Comparison of ENCODE assay signal across 24 cellular contexts in the genomic region with DNA sequence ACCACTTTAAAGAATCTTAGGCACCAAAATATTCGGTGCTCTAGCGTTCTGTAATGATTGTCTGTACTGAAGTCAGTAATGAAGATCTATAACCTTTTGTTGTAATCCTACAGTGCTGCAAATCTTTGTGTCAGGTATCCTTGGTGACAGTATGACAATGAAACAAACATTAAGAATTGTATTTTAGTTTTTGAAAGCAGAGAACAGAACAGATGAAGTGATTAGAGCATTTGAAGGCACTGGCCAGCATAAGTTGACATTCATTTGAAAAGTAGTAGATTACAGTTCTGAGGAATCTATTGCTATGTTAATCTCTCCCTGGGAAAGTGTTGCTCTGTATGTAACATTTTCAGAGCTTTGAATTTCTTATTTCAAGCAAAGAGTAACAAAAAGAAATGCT.
"Had no signal": no experiment of that assay in that cellular context is flagged by ENCODE, and none has a peak within 500 bp of the region (broad histone marks: within the 10 kb centered on the region; RNA-seq: fewer than 3 reads in every experiment).

No MANE protein-coding gene starts in this region.

- H3K4me1 Mint-ChIP-seq: mesothelial cell of epicardium had no signal

- DNase-seq: colonic mucosa; cortex of kidney; effector CD8-positive, alpha-beta T cell; effector memory CD8-positive, alpha-beta T cell; endodermal cell; erythroblast; esophagus squamous epithelium; foreskin fibroblast; foreskin melanocyte; gastrocnemius medialis; glutamatergic neuron; head of caudate nucleus; heart right ventricle; hippocampal formation; left cardiac atrium; left lung; left ventricle myocardium superior; lower lobe of right lung; mesenchymal stem cell; mucosa of descending colon had no signal

- ATAC-seq: effector memory CD8-positive, alpha-beta T cell; esophagus mucosa; gastrocnemius medialis; heart right ventricle; left cardiac atrium; left lung; left ventricle myocardium superior; lower lobe of right lung; mucosa of descending colon had no signal

- H3K27me3 ChIP-seq: colonic mucosa, esophagus squamous epithelium, gastrocnemius medialis, heart right ventricle, left lung had no signal

- H3K4me3 ChIP-seq: colonic mucosa, esophagus squamous epithelium, gastrocnemius medialis, heart right ventricle, left lung, lower lobe of right lung, mucosa of descending colon had no signal

- H3K9me3 ChIP-seq: colonic mucosa, esophagus squamous epithelium, gastrocnemius medialis, lower lobe of right lung had no signal

- H3K36me3 ChIP-seq: colonic mucosa, esophagus squamous epithelium, gastrocnemius medialis, heart right ventricle, left lung, lower lobe of right lung had no signal

- H3K36me3 Mint-ChIP-seq: mesothelial cell of epicardium had no signal

- H3K4me3 Mint-ChIP-seq: dendritic cell treated with granulocyte-macrophage colony-stimulating factor and Interleukin-4, amounts not matched to agents 40 ng/mL and 50 ng/mL, for 4 days; effector memory CD8-positive, alpha-beta T cell; endodermal cell; mesothelial cell of epicardium had no signal

- H3K27me3 Mint-ChIP-seq: dendritic cell treated with granulocyte-macrophage colony-stimulating factor and Interleukin-4, amounts not matched to agents 40 ng/mL and 50 ng/mL, for 4 days; effector memory CD8-positive, alpha-beta T cell had no signal

- H3K27ac ChIP-seq: colonic mucosa, epithelial cell of prostate, esophagus squamous epithelium, gastrocnemius medialis, heart right ventricle, left lung, lower lobe of right lung had no signal

- H3K4me1 ChIP-seq: colonic mucosa, esophagus squamous epithelium, gastrocnemius medialis, heart right ventricle, left lung, lower lobe of right lung had no signal

- H3K27ac Mint-ChIP-seq: dendritic cell treated with granulocyte-macrophage colony-stimulating factor and Interleukin-4, amounts not matched to agents 40 ng/mL and 50 ng/mL, for 4 days; effector memory CD8-positive, alpha-beta T cell; endodermal cell; mesothelial cell of epicardium had no signal
